Comparison of ENCODE assay signal across 11 cellular contexts in genomic region chr11:59173964-59174663, GRCh38. TPM values are rescaled to one million over a fixed set of nuclear protein-coding genes. Genes with fewer than 3 reads are reported as not detected.
DNase-seq lines count a peak whose midpoint lies in the region; ATAC-seq, FAIRE-seq and TF ChIP-seq lines count a peak whose summit lies in the region.
"Had no signal": no experiment of that assay in that cellular context is flagged by ENCODE, and none has a peak within 500 bp of the region (broad histone marks: within the 10 kb centered on the region; RNA-seq: fewer than 3 reads in every experiment).

No MANE protein-coding gene starts in this region.

- peaks cover 0 to 14% of the 10 kb centered on the region in 2 experiments; a peak in 2 of 4 replicates for H3K79me2 ChIP-seq in H1 (ENCODE audit: control insufficient read depth in 1 of 2, insufficient read depth in 2 of 2, low read length in 2 of 2)

- peaks cover 2% of the 10 kb centered on the region in 2 experiments for H4K20me1 ChIP-seq in H1 (replicated peaks in 1 of 2; ENCODE audit: control insufficient read depth in 1 of 2, insufficient read depth in 2 of 2, low read length in 2 of 2)

- no peaks in the 10 kb centered on the region for H3K9me3 ChIP-seq in A549
- H3K9me3 ChIP-seq in HUES64 (ENCODE audit: insufficient read depth, low read depth, low read length) = peaks cover 10% of the 10 kb centered on the region; the same call in 1 of the 2 replicates
- H3K9me3 ChIP-seq in H1 (ENCODE audit: insufficient read depth in 2 of 2, low read depth in 1 of 2, low read length in 1 of 2) = no peaks in the 10 kb centered on the region
- no peaks in the 10 kb centered on the region for H3K9me3 ChIP-seq in muscle layer of duodenum (ENCODE audit: control insufficient read depth in 1 of 2, low read length in 2 of 2)
- no peaks in the 10 kb centered on the region for H3K9me3 ChIP-seq in effector memory CD4-positive, alpha-beta T cell (ENCODE audit: control insufficient read depth, low read length)

- H3K27ac ChIP-seq in A549 = peak overlapping the region in 1 of 2 experiments; percentile 93; a peak in 3 of 6 replicates
- H3K27ac ChIP-seq in HUES64 (ENCODE audit: low read depth, low read length) = peak overlapping the region; percentile 78
- no peak overlapping the region for H3K27ac ChIP-seq in H1 (ENCODE audit: low read depth, low read length)
- H3K27ac ChIP-seq in muscle layer of duodenum (ENCODE audit: low read length) = peak overlapping the region; percentile 90
- no peak overlapping the region for H3K27ac ChIP-seq in effector memory CD4-positive, alpha-beta T cell (ENCODE audit: insufficient read depth, low read length, poor library complexity, severe bottlenecking)

- H3K36me3 ChIP-seq in HUES64 (ENCODE audit: insufficient read depth, low read length) (no peaks in the 10 kb centered on the region; the same call in 1 of the 2 replicates), H1 (ENCODE audit: control insufficient read depth in 2 of 4, insufficient read depth in 4 of 4, low read length in 3 of 4) (no peaks in the 10 kb centered on the region), muscle layer of duodenum (ENCODE audit: control insufficient read depth in 1 of 2, insufficient read depth in 2 of 2, low read length in 2 of 2) (peaks cover 0 to 4% of the 10 kb centered on the region in 2 donors)
- no peaks in the 10 kb centered on the region for H3K36me3 ChIP-seq in effector memory CD4-positive, alpha-beta T cell (ENCODE audit: control insufficient read depth, insufficient read depth, low read length)

- TF ChIP-seq POLR2A in A549 (IDR thresholded peaks at IDR 0.05; ENCODE audit: low read length) (no peak), H1 (IDR thresholded peaks at IDR 0.05; ENCODE audit: control extremely low read depth in 1 of 2, low read depth in 2 of 2, low read length in 2 of 2) (peak in 1 of 2 experiments; percentile 57; a peak in 2 of 3 replicates)

- H3K23me2 ChIP-seq in H1 (ENCODE audit: low read depth, low read length) = peaks cover 18% of the 10 kb centered on the region

- CTCF ChIA-PET in A549 (lab: Yijun Ruan, JAX) = interaction anchor here (0.6 to 9.8 kb wide), 9 partner anchors 13 to 315 kb away, joined by 3 to 161 read pairs (median 4); partner anchors contain the start of gene FAM111A
- CTCF ChIA-PET in H1 (lab: Charles Lee; ENCODE audit: partially characterized antibody) = interaction anchor here (0.6 to 9.6 kb wide), 8 partner anchors 10 to 1328 kb away, joined by 3 to 201 read pairs (median 4); no protein-coding TSS in a partner anchor

- no peak overlapping the region for H2BK20ac ChIP-seq in H1 (ENCODE audit: low read length)

- H3K27me3 ChIP-seq in HUES64 (ENCODE audit: insufficient read depth, low read length) = peaks cover 6% of the 10 kb centered on the region; the same call in 1 of the 2 replicates
- no peaks in the 10 kb centered on the region for H3K27me3 ChIP-seq in H1 (replicated peaks in 1 of 4; ENCODE audit: control insufficient read depth in 3 of 4, extremely low read depth in 1 of 4, insufficient read depth in 3 of 4, low read length in 3 of 4)
- no peaks in the 10 kb centered on the region for H3K27me3 ChIP-seq in muscle layer of duodenum (ENCODE audit: low read depth, low read length)
- H3K27me3 ChIP-seq in effector memory CD4-positive, alpha-beta T cell (replicated peaks; ENCODE audit: control insufficient read depth, insufficient read depth, low read length, poor library complexity, severe bottlenecking) = no peaks in the 10 kb centered on the region

- H3K9ac ChIP-seq in HUES64 (ENCODE audit: low read depth, low read length) (peak overlapping the region; percentile 49), H1 (replicated peaks in 1 of 4; ENCODE audit: extremely low read depth in 1 of 4, low read depth in 3 of 4, low read length in 3 of 4) (peak overlapping the region in 2 of 4 experiments; percentile 32 to 45; a peak in 3 of 7 replicates)

- H3K14ac ChIP-seq in H1 (ENCODE audit: insufficient read length) = no peak overlapping the region

- no peak overlapping the region for H4K91ac ChIP-seq in H1 (replicated peaks; ENCODE audit: insufficient read length, low read length)

- no peak overlapping the region for H2BK5ac ChIP-seq in H1 (ENCODE audit: low read depth, low read length)

- H4K8ac ChIP-seq in H1 (ENCODE audit: extremely low read depth, insufficient read depth, low read length) = no peak overlapping the region

- H2BK15ac ChIP-seq in H1 (ENCODE audit: low read length) = peak overlapping the region; percentile 34; the same call in 1 of the 2 replicates

- H2BK120ac ChIP-seq in H1 (replicated peaks; ENCODE audit: low read depth, low read length) = no peak overlapping the region

- TF ChIP-seq CTCF in A549 (IDR thresholded peaks at IDR 0.05) (no peak), H1 (IDR thresholded peaks at IDR 0.05; ENCODE audit: control extremely low read depth in 1 of 3, insufficient read depth in 1 of 3, low read depth in 1 of 3, low read length in 3 of 3) (no peak)

- no peak overlapping the region for H3K18ac ChIP-seq in H1 (ENCODE audit: extremely low read depth, low read length)

- peak overlapping the region; percentile 99 for H3K4me2 ChIP-seq in A549
- peak overlapping the region; percentile 98 to 99 for H3K4me2 ChIP-seq in H1 (ENCODE audit: insufficient read depth in 1 of 2, low read depth in 2 of 2, low read length in 2 of 2)

- no peak for ATAC-seq in A549
- no peak for ATAC-seq in HG03175 (IDR thresholded peaks at IDR 0.05; ENCODE audit: unreplicated experiment)
- ATAC-seq in GM21723 (IDR thresholded peaks at IDR 0.05; ENCODE audit: unreplicated experiment) = no peak
- ATAC-seq: CD8-positive, alpha-beta T cell; T-helper 17 cell had no signal

- no peak overlapping the region for H3K56ac ChIP-seq in H1 (replicated peaks; ENCODE audit: insufficient read length, low read depth, low read length)

- H3K23ac ChIP-seq in H1 (ENCODE audit: insufficient read length) = no peak overlapping the region

- H2BK12ac ChIP-seq in H1 (ENCODE audit: low read depth, low read length) = no peak overlapping the region; the same call in 1 of the 2 replicates

- DNase-seq in A549 (ENCODE audit: low read depth in 1 of 2, low spot score in 1 of 2) (no peak), H1 (ENCODE audit: low read depth in 1 of 2, low spot score in 2 of 2) (peak in 1 of 2 experiments; percentile 60), GOT3 (lab: John Stamatoyannopoulos, UW) (no peak)
- no peak for DNase-seq in effector memory CD4-positive, alpha-beta T cell
- DNase-seq: CD8-positive, alpha-beta T cell; T-helper 17 cell had no signal

- H3K4me3 ChIP-seq in A549 = no peak overlapping the region
- H3K4me3 ChIP-seq in HUES64 (ENCODE audit: low read length) = peak overlapping the region; percentile 79
- H3K4me3 ChIP-seq in H1 (ENCODE audit: extremely low read depth in 1 of 4, insufficient read depth in 2 of 4, low read depth in 3 of 4, low read length in 4 of 4) = peak overlapping the region; percentile 48 to 95 (median 92)
- H3K4me3 ChIP-seq in muscle layer of duodenum (ENCODE audit: low read depth in 1 of 2, low read length in 2 of 2) = peak overlapping the region; percentile 80 to 87
- H3K4me3 ChIP-seq in effector memory CD4-positive, alpha-beta T cell (ENCODE audit: insufficient read depth, low read depth, low read length, poor library complexity, severe bottlenecking) = no peak overlapping the region

- peaks cover 26% of the 10 kb centered on the region for H3K4me1 ChIP-seq in A549
- H3K4me1 ChIP-seq in HUES64 (ENCODE audit: insufficient read depth, low read length) = peaks cover 15% of the 10 kb centered on the region
- peaks cover 6 to 16% (median 9%) of the 10 kb centered on the region in 4 experiments; a peak in 6 of 7 replicates for H3K4me1 ChIP-seq in H1 (replicated peaks in 1 of 4; ENCODE audit: control insufficient read depth in 3 of 4, insufficient read depth in 4 of 4, low read length in 3 of 4)
- H3K4me1 ChIP-seq in muscle layer of duodenum (ENCODE audit: control insufficient read depth in 1 of 2, insufficient read depth in 2 of 2, low read length in 2 of 2) = peaks cover 7 to 28% of the 10 kb centered on the region in 2 donors
- H3K4me1 ChIP-seq in effector memory CD4-positive, alpha-beta T cell (ENCODE audit: control insufficient read depth, insufficient read depth, low read length, poor library complexity, severe bottlenecking) = peaks cover 11% of the 10 kb centered on the region

- POLR2A ChIA-PET in A549 (lab: Yijun Ruan, JAX) (no interaction called here), H1 (lab: Charles Lee; ENCODE audit: partially characterized antibody) (interaction anchor here (0.6 to 5.5 kb wide), 6 partner anchors 10 to 546 kb away, joined by 3 to 79 read pairs (median 4); partner anchors contain the start of gene FAM111B)

- WGBS in A549 (ENCODE audit: missing lambda C conversion rate) = 62% methylated on average over 7 of the region's 7 CpGs
- 5% methylated on average over 6 of the region's 7 CpGs for WGBS in HUES64
- WGBS in H1 (ENCODE audit: extremely low coverage in 1 of 2, insufficient coverage in 1 of 2, insufficient read length in 1 of 2, insufficient replicate concordance in 2 of 2, low coverage in 1 of 2, low lambda C conversion rate in 2 of 2, missing lambda C conversion rate in 1 of 2), 2 experiments = 3% methylated on average over 6 of the region's 7 CpGs; no CpG with 5 or more reads in 1 of the 2 experiments

- H3K79me1 ChIP-seq in H1 (ENCODE audit: low read depth, low read length) = no peaks in the 10 kb centered on the region

- H3K4ac ChIP-seq in H1 (replicated peaks; ENCODE audit: insufficient read length, low read depth, low read length) = no peak overlapping the region

- no peak overlapping the region for H2AFZ ChIP-seq in H1 (ENCODE audit: low read length)

- H2AK5ac ChIP-seq in H1 (ENCODE audit: low read depth, low read length) = no peak overlapping the region; the same call in 1 of the 2 replicates

- H4K5ac ChIP-seq in H1 (ENCODE audit: insufficient read length, low read depth, low read length) = no peak overlapping the region

- TF ChIP-seq RAD21 in A549 (conservative IDR thresholded peaks at IDR 0.05 in 1 of 2, IDR thresholded peaks at IDR 0.05 in 1 of 2) (no peak), H1 (IDR thresholded peaks at IDR 0.05 in 1 of 2, conservative IDR thresholded peaks at IDR 0.05 in 1 of 2; ENCODE audit: low read depth in 2 of 2, low read length in 2 of 2) (no peak)

- FAIRE-seq in A549 (lab: Jason Lieb, UNC) = no peak
- FAIRE-seq in H1 (lab: Jason Lieb, UNC) = peak; percentile 50
- FAIRE-seq: endometrium had no signal

- TF ChIP-seq EP300 in A549 (IDR thresholded peaks at IDR 0.05) (no peak), H1 (IDR thresholded peaks at IDR 0.05; ENCODE audit: borderline replicate concordance in 1 of 2, low read depth in 2 of 2, low read length in 2 of 2) (no peak)

RNA-seq across cellular contexts. Expression of gene DTX4, which starts 2.2 kb away (rescaled TPM):
- 0.97 and 2.2 TPM in 2 replicates for polyA plus RNA-seq in A549 (2011; rRNA removed)
- polyA plus RNA-seq in A549 (2012; cell fraction: cytosol; rRNA removed) = 1.1 and 1.9 TPM in 2 replicates
- 2.3 and 3.0 TPM in 2 replicates for polyA plus RNA-seq in A549 (2012; cell fraction: nucleus; rRNA removed)
- 3.0 to 3.3 TPM (median 3.1 TPM) in 3 replicates for polyA plus RNA-seq in A549 (2017; fragmentation: RNase III; extraction: RNeasy Plus Mini Kit Qiagen cat#74134 plus additional on column Dnase treatment)
- 4.6 and 5.8 TPM in 2 replicates for polyA minus RNA-seq in A549 (2011; rRNA and poly(A)+ RNA removed)
- 18.4 TPM for polyA plus RNA-seq in HUES64 (2013, experiment 1 of 2)
- polyA plus RNA-seq in HUES64 (2013, experiment 2 of 2) = 24.1 TPM
- 18.8 and 20.0 TPM in 2 replicates for total RNA-seq in H1 (2021; fragmentation: NEBNext Ultra II Directional; extraction: Animal tissue kit (Norgen Biotek cat#: 25700))
- polyA plus RNA-seq in H1 (2011; rRNA removed) = 5.1 and 13.0 TPM in 2 replicates
- 5.0 TPM for polyA plus RNA-seq in H1 (2011; cell fraction: cytosol; rRNA removed)
- polyA plus RNA-seq in H1 (2011; cell fraction: nucleus; rRNA removed) = 16.5 TPM
- polyA plus RNA-seq in H1 (2012, experiment 1 of 2) = 13.9 to 17.3 TPM (median 16.1 TPM) in 4 replicates
- polyA plus RNA-seq in H1 (2012, experiment 2 of 2) = 19.0 TPM
- polyA plus RNA-seq in H1 (2013, experiment 1 of 2) = 9.8 TPM
- 9.2 TPM for polyA plus RNA-seq in H1 (2013, experiment 2 of 2)
- 11.0 and 13.6 TPM in 2 replicates for polyA minus RNA-seq in H1 (2011; rRNA and poly(A)+ RNA removed)
- polyA minus RNA-seq in H1 (2011; cell fraction: cytosol; rRNA and poly(A)+ RNA removed) = 16.3 TPM
- 19.6 TPM for polyA minus RNA-seq in H1 (2011; cell fraction: nucleus; rRNA and poly(A)+ RNA removed)

RNA-seq across cellular contexts. Expression of gene FAM111A, which starts 31.5 kb away (rescaled TPM):
- polyA plus RNA-seq in A549 (2011; rRNA removed) (21.8 TPM in 2 replicates), A549 (2017; fragmentation: RNase III; extraction: RNeasy Plus Mini Kit Qiagen cat#74134 plus additional on column Dnase treatment) (13.4 to 14.2 TPM (median 14.0 TPM) in 3 replicates), H1 (2011; rRNA removed) (7.4 and 10.2 TPM in 2 replicates)
- 3.6 and 3.8 TPM in 2 replicates for polyA plus RNA-seq in A549 (2012; cell fraction: cytosol; rRNA removed)
- polyA plus RNA-seq in A549 (2012; cell fraction: nucleus; rRNA removed) = 4.8 and 9.6 TPM in 2 replicates
- 8.9 and 10.5 TPM in 2 replicates for polyA minus RNA-seq in A549 (2011; rRNA and poly(A)+ RNA removed)
- 12.8 TPM for polyA plus RNA-seq in HUES64 (2013, experiment 1 of 2)
- polyA plus RNA-seq in HUES64 (2013, experiment 2 of 2) = 15.3 TPM
- 29.9 and 31.1 TPM in 2 replicates for total RNA-seq in H1 (2021; fragmentation: NEBNext Ultra II Directional; extraction: Animal tissue kit (Norgen Biotek cat#: 25700))
- polyA plus RNA-seq in H1 (2011; cell fraction: cytosol; rRNA removed) = 15.8 TPM
- polyA plus RNA-seq in H1 (2011; cell fraction: nucleus; rRNA removed) = 10.5 TPM
- polyA plus RNA-seq in H1 (2012, experiment 1 of 2) = 13.8 to 25.1 TPM (median 16.9 TPM) in 4 replicates
- 1.7 TPM for polyA plus RNA-seq in H1 (2012, experiment 2 of 2)
- polyA plus RNA-seq in H1 (2013, experiment 1 of 2) = 29.3 TPM
- 30.3 TPM for polyA plus RNA-seq in H1 (2013, experiment 2 of 2)
- polyA minus RNA-seq in H1 (2011; rRNA and poly(A)+ RNA removed) = 12.3 and 17.5 TPM in 2 replicates
- polyA minus RNA-seq in H1 (2011; cell fraction: cytosol; rRNA and poly(A)+ RNA removed) = 7.4 TPM
- polyA minus RNA-seq in H1 (2011; cell fraction: nucleus; rRNA and poly(A)+ RNA removed) = 21.1 TPM

RNA-seq across cellular contexts. Expression of gene MPEG1, which starts 38.6 kb away (rescaled TPM):
- polyA plus RNA-seq in A549 (2011; rRNA removed) (not detected in 2 replicates), A549 (2017; fragmentation: RNase III; extraction: RNeasy Plus Mini Kit Qiagen cat#74134 plus additional on column Dnase treatment) (not detected in 3 replicates), H1 (2011; rRNA removed) (not detected in 2 replicates)
- not detected in 2 replicates for polyA plus RNA-seq in A549 (2012; cell fraction: cytosol; rRNA removed)
- not detected in 2 replicates for polyA plus RNA-seq in A549 (2012; cell fraction: nucleus; rRNA removed)
- not detected in 2 replicates for polyA minus RNA-seq in A549 (2011; rRNA and poly(A)+ RNA removed)
- polyA plus RNA-seq in HUES64 (2013, experiment 1 of 2) = not detected
- polyA plus RNA-seq in HUES64 (2013, experiment 2 of 2) = not detected
- not detected in 2 replicates for total RNA-seq in H1 (2021; fragmentation: NEBNext Ultra II Directional; extraction: Animal tissue kit (Norgen Biotek cat#: 25700))
- not detected for polyA plus RNA-seq in H1 (2011; cell fraction: cytosol; rRNA removed)
- polyA plus RNA-seq in H1 (2011; cell fraction: nucleus; rRNA removed) = not detected
- not detected in 4 replicates for polyA plus RNA-seq in H1 (2012, experiment 1 of 2)
- not detected for polyA plus RNA-seq in H1 (2012, experiment 2 of 2)
- not detected for polyA plus RNA-seq in H1 (2013, experiment 1 of 2)
- not detected for polyA plus RNA-seq in H1 (2013, experiment 2 of 2)
- not detected in 2 replicates for polyA minus RNA-seq in H1 (2011; rRNA and poly(A)+ RNA removed)
- not detected for polyA minus RNA-seq in H1 (2011; cell fraction: cytosol; rRNA and poly(A)+ RNA removed)
- polyA minus RNA-seq in H1 (2011; cell fraction: nucleus; rRNA and poly(A)+ RNA removed) = not detected

Comparison
In these comparisons a context has a peak if more than half of its experiments do, and no peak if none do; other contexts are left out.
1. H3K27ac ChIP-seq: peak in HUES64 (single experiment) and muscle layer of duodenum (single experiment); none in H1 (single experiment) and effector memory CD4-positive, alpha-beta T cell (single experiment).
2. H3K4me3 ChIP-seq: peak in HUES64 (single experiment), H1 (4 of 4) and muscle layer of duodenum (2 of 2); none in A549 (single experiment) and effector memory CD4-positive, alpha-beta T cell (single experiment).
3. Of the 18 proteins assayed by ChIP-seq in both H1 and A549: peak only in H1: CHD2; only in A549: none; in both: CEBPB; in neither: 15; mixed calls (peak in some experiments, not most) for 1.